ENCODE assay signal across 26 cellular contexts in genomic region chr17:67504182-67504581, GRCh38.
A peak's percentile ranks its signal among the peaks of the same experiment; 100 is the strongest.
DNase-seq lines count a peak whose midpoint lies in the region; ATAC-seq and TF ChIP-seq lines count a peak whose summit lies in the region.
"Had no signal": no experiment of that assay in that cellular context is flagged by ENCODE, and none has a peak within 500 bp of the region (broad histone marks: within the 10 kb centered on the region; RNA-seq: fewer than 3 reads in every experiment).

No MANE protein-coding gene starts in this region.

- DNase-seq in GM23338 (ENCODE audit: low spot score) (no peak), IMR-90 (no peak), trophoblast cell (peak; percentile 35 to 79), NK-92 (lab: John Stamatoyannopoulos, UW; ENCODE audit: unreplicated experiment) (no peak), inferior parietal cortex (ENCODE audit: extremely low spot score) (no peak), natural killer cell (no peak)
- no peak for DNase-seq in effector memory CD8-positive, alpha-beta T cell
- DNase-seq: CD4-positive, CD25-positive, alpha-beta regulatory T cell; COR-L47; DMS79 treated with DMSO at 0.1 percent for 48 hours; GF-D8; KBM-7; MG63; NCI-H1105 treated with DMSO at 0.1 percent for 48 hours; NCI-H146; NCI-H1930; NCI-H2107; NCI-H524; NCI-H748 treated with DMSO at 0.1 percent for 48 hours; NK-92 treated with Interleukin-12 subunit alpha and Interleukin-12 subunit beta, amount 100 ng/mL, for 24 hours; PC-9; SJCRH30 had no signal

- H3K36me3 ChIP-seq in GM23338 (ENCODE audit: insufficient read depth) (no peaks in the 10 kb centered on the region), IMR-90 (ENCODE audit: control insufficient read depth, insufficient read depth, low read length) (no peaks in the 10 kb centered on the region), trophoblast cell (ENCODE audit: control insufficient read depth in 1 of 2, insufficient read depth in 2 of 2, low read length in 2 of 2) (no peaks in the 10 kb centered on the region)
- H3K36me3 ChIP-seq: MG63, SJCRH30 had no signal

- H3K27me3 Mint-ChIP-seq in GM23338 (ENCODE audit: insufficient read depth, low read depth, poor library complexity) (peaks cover 8% of the 10 kb centered on the region), natural killer cell (ENCODE audit: low read depth in 2 of 2) (no peaks in the 10 kb centered on the region)
- no peaks in the 10 kb centered on the region for H3K27me3 Mint-ChIP-seq in effector memory CD8-positive, alpha-beta T cell
- H3K27me3 Mint-ChIP-seq: CD4-positive, CD25-positive, alpha-beta regulatory T cell had no signal

- H3K9me2 ChIP-seq in GM23338 (ENCODE audit: insufficient read depth) = peaks cover 4% of the 10 kb centered on the region; the same call in 1 of the 2 replicates

- H3K56ac ChIP-seq in IMR-90 (ENCODE audit: extremely low read depth, insufficient read depth, low read length) = no peak overlapping the region

- BruUV-seq in IMR-90 (replicated peaks; lab: Mats Ljungman, UMichigan) = no TSS peak

- H3K4me3 ChIP-seq in GM23338 (no peak overlapping the region), IMR-90 (ENCODE audit: insufficient read depth, low read depth, low read length) (no peak overlapping the region), trophoblast cell (ENCODE audit: low read depth, low read length) (no peak overlapping the region)
- H3K4me3 ChIP-seq: BLaER1, MG63, PC-9, SJCRH30 had no signal

- peak overlapping the region; percentile 28 for H3K4me2 ChIP-seq in GM23338
- no peak overlapping the region for H3K4me2 ChIP-seq in IMR-90 (ENCODE audit: low read depth, low read length)
- no peak overlapping the region for H3K4me2 ChIP-seq in trophoblast cell (ENCODE audit: low read length)
- H3K4me2 ChIP-seq: BLaER1 had no signal

- H2BK5ac ChIP-seq in IMR-90 (ENCODE audit: low read depth, low read length, poor library complexity, severe bottlenecking) (no peak overlapping the region), trophoblast cell (ENCODE audit: low read depth, low read length, poor library complexity) (no peak overlapping the region)

- H4K20me1 ChIP-seq in GM23338 (replicated peaks; ENCODE audit: insufficient read depth) (no peaks in the 10 kb centered on the region; the same call in 1 of the 2 replicates), IMR-90 (ENCODE audit: insufficient read depth, low read length) (no peaks in the 10 kb centered on the region; the same call in 1 of the 2 replicates)

- no peak overlapping the region for H3K18ac ChIP-seq in IMR-90 (ENCODE audit: low read depth, low read length)
- no peak overlapping the region for H3K18ac ChIP-seq in trophoblast cell (ENCODE audit: low read length)

- H4K8ac ChIP-seq in IMR-90 (ENCODE audit: low read depth in 2 of 2, low read length in 2 of 2) (no peak overlapping the region), trophoblast cell (ENCODE audit: low read depth, low read length) (no peak overlapping the region)

- H3K9ac ChIP-seq in IMR-90 (ENCODE audit: low read depth, low read length) (no peak overlapping the region), trophoblast cell (ENCODE audit: low read length) (no peak overlapping the region)
- H3K9ac ChIP-seq: BLaER1 had no signal

- H3K79me2 ChIP-seq in GM23338 (replicated peaks; ENCODE audit: insufficient read depth) = peaks cover 98% of the 10 kb centered on the region
- H3K79me2 ChIP-seq in trophoblast cell (ENCODE audit: control insufficient read depth, insufficient read depth, low read length, poor library complexity) = no peaks in the 10 kb centered on the region

- in situ Hi-C loops in IMR-90 (cut with MboI; ENCODE audit: low sequenced_read_pairs) = no loop called here

- H3K23ac ChIP-seq in IMR-90 (ENCODE audit: low read depth, low read length) (peak overlapping the region; percentile 51; the same call in 1 of the 2 replicates), trophoblast cell (ENCODE audit: low read length) (no peak overlapping the region)

- TF ChIP-seq CTCF in GM23338 (conservative IDR thresholded peaks at IDR 0.05; ENCODE audit: low read depth in 2 of 2) (no peak), IMR-90 (conservative IDR thresholded peaks at IDR 0.05; ENCODE audit: low read depth, low read length) (no peak), natural killer cell (IDR thresholded peaks at IDR 0.05) (no peak)

- H2AFZ ChIP-seq in GM23338 (no peak overlapping the region), IMR-90 (replicated peaks; ENCODE audit: low read length, poor library complexity) (no peak overlapping the region), trophoblast cell (ENCODE audit: insufficient read depth, low read length, poor library complexity) (no peak overlapping the region)
- H2AFZ ChIP-seq: PC-9 had no signal

- POLR2A ChIA-PET in IMR-90 (lab: Charles Lee; ENCODE audit: unreplicated experiment) = no interaction called here

- H3K27ac Mint-ChIP-seq in GM23338 (no peak overlapping the region), natural killer cell (peak overlapping the region in 1 of 2 donors; percentile 75)
- H3K27ac Mint-ChIP-seq in effector memory CD8-positive, alpha-beta T cell = peak overlapping the region; percentile 30 to 42

- WGBS in IMR-90 (ENCODE audit: extremely low coverage in 2 of 2, insufficient read length in 1 of 2), 2 experiments = 83% methylated on average over 1 of the region's 2 CpGs; no CpG with 5 or more reads in 1 of the 2 experiments
- no CpG with 5 or more reads among the region's 2 CpGs for WGBS in trophoblast cell (ENCODE audit: extremely low coverage, insufficient coverage, insufficient read length)

- H3F3A ChIP-seq in GM23338 (replicated peaks; ENCODE audit: low read depth) = no peaks in the 10 kb centered on the region

- H2BK120ac ChIP-seq in IMR-90 (ENCODE audit: low read depth, low read length) = no peak overlapping the region
- H2BK120ac ChIP-seq in trophoblast cell (ENCODE audit: insufficient read depth, low read length, poor library complexity) = no peak overlapping the region

- intact Hi-C loops in IMR-90 (cut with micrococcal nuclease) = no loop called here
- intact Hi-C loops in natural killer cell (cut with micrococcal nuclease) = no loop called here

- no peak overlapping the region for H3K4me3 Mint-ChIP-seq in GM23338
- H3K4me3 Mint-ChIP-seq in effector memory CD8-positive, alpha-beta T cell = no peak overlapping the region
- no peak overlapping the region for H3K4me3 Mint-ChIP-seq in natural killer cell
- H3K4me3 Mint-ChIP-seq: CD4-positive, CD25-positive, alpha-beta regulatory T cell had no signal

- H2BK15ac ChIP-seq in IMR-90 (ENCODE audit: low read depth, low read length) = no peak overlapping the region

- H3K27ac ChIP-seq in GM23338 (ENCODE audit: low read depth) (peak overlapping the region; percentile 73), IMR-90 (ENCODE audit: insufficient read depth, low read length) (no peak overlapping the region), trophoblast cell (ENCODE audit: low read depth, low read length) (no peak overlapping the region)
- H3K27ac ChIP-seq: BLaER1, PC-9, SJCRH30 had no signal

- TF ChIP-seq POLR2A in IMR-90 (IDR thresholded peaks at IDR 0.05; ENCODE audit: low read depth, low read length) = no peak

- H4K91ac ChIP-seq in IMR-90 (ENCODE audit: insufficient read depth, low read depth, low read length) (no peak overlapping the region), trophoblast cell (ENCODE audit: low read depth, low read length) (no peak overlapping the region)

- no peak overlapping the region for H2AK5ac ChIP-seq in IMR-90 (ENCODE audit: low read depth, low read length)
- H2AK5ac ChIP-seq in trophoblast cell (ENCODE audit: low read length) = no peak overlapping the region

- no peak overlapping the region for H4K12ac ChIP-seq in trophoblast cell (ENCODE audit: low read depth, low read length)

- ATAC-seq in GM23338 (no peak), IMR-90 (ENCODE audit: low read depth) (no peak), HG03565 (IDR thresholded peaks at IDR 0.05; ENCODE audit: unreplicated experiment) (no peak), natural killer cell (no peak)
- ATAC-seq in effector memory CD8-positive, alpha-beta T cell (replicated peaks) = no peak
- ATAC-seq: Right ventricle myocardium inferior, SK-N-SH treated with all-trans-retinoic acid at 6 μM for 48 hours had no signal

- peaks cover 3% of the 10 kb centered on the region; the same call in 1 of the 2 replicates for H3K9me1 ChIP-seq in IMR-90 (ENCODE audit: insufficient read depth, low read length)

- CTCF ChIA-PET in IMR-90 (lab: Yijun Ruan, JAX) = no interaction called here

- H3K9me3 ChIP-seq in IMR-90 (ENCODE audit: control insufficient read depth, insufficient read depth, low read length) (peaks cover 3% of the 10 kb centered on the region), trophoblast cell (ENCODE audit: insufficient read depth, low read depth, low read length) (no peaks in the 10 kb centered on the region)
- H3K9me3 ChIP-seq: SJCRH30 had no signal

- peaks cover 21 to 28% of the 10 kb centered on the region in 2 experiments for H3K79me1 ChIP-seq in IMR-90 (ENCODE audit: low read depth in 1 of 2, low read length in 2 of 2)
- H3K79me1 ChIP-seq in trophoblast cell (ENCODE audit: low read length) = no peaks in the 10 kb centered on the region

- no peak overlapping the region for H4K5ac ChIP-seq in IMR-90 (ENCODE audit: low read depth, low read length)

- TF ChIP-seq RAD21 in IMR-90 (IDR thresholded peaks at IDR 0.05; ENCODE audit: low read length) = no peak

- H3K14ac ChIP-seq in IMR-90 (replicated peaks; ENCODE audit: low read depth, low read length) (peak overlapping the region; percentile 10; the same call in 1 of the 2 replicates), trophoblast cell (ENCODE audit: low read length) (no peak overlapping the region)

- H3K4ac ChIP-seq in IMR-90 (ENCODE audit: low read depth, low read length) = no peak overlapping the region
- H3K4ac ChIP-seq in trophoblast cell (ENCODE audit: low read depth, low read length) = no peak overlapping the region

- H3K4me1 ChIP-seq in GM23338 (ENCODE audit: insufficient read depth) = peaks cover 42% of the 10 kb centered on the region
- no peaks in the 10 kb centered on the region for H3K4me1 ChIP-seq in IMR-90 (ENCODE audit: control insufficient read depth, insufficient read depth, low read length)
- peaks cover 0 to 2% of the 10 kb centered on the region in 2 experiments for H3K4me1 ChIP-seq in trophoblast cell (ENCODE audit: control insufficient read depth in 1 of 2, insufficient read depth in 2 of 2, low read length in 2 of 2)
- H3K4me1 ChIP-seq: BLaER1, SJCRH30 had no signal

- H3K4me1 Mint-ChIP-seq in GM23338 = peaks cover 37% of the 10 kb centered on the region
- peaks cover 42 to 71% of the 10 kb centered on the region in 2 donors for H3K4me1 Mint-ChIP-seq in effector memory CD8-positive, alpha-beta T cell (ENCODE audit: low read depth in 2 of 2)
- H3K4me1 Mint-ChIP-seq in natural killer cell = peaks cover 75 to 80% of the 10 kb centered on the region in 2 donors

- no peaks in the 10 kb centered on the region for H3K27me3 ChIP-seq in GM23338 (ENCODE audit: insufficient read depth)
- H3K27me3 ChIP-seq in IMR-90 (ENCODE audit: control insufficient read depth, insufficient read depth, low read length) = no peaks in the 10 kb centered on the region
- H3K27me3 ChIP-seq in trophoblast cell (ENCODE audit: insufficient read depth, low read length) = no peaks in the 10 kb centered on the region
- H3K27me3 ChIP-seq: BLaER1, SJCRH30 had no signal

- H2BK12ac ChIP-seq in trophoblast cell (ENCODE audit: low read length) = no peak overlapping the region

- no peak overlapping the region for H2BK20ac ChIP-seq in IMR-90 (ENCODE audit: low read depth, low read length)

- no peak overlapping the region for H2AK9ac ChIP-seq in IMR-90 (replicated peaks; ENCODE audit: low read depth, low read length, poor library complexity)

- peaks cover 15% of the 10 kb centered on the region for H3K36me3 Mint-ChIP-seq in GM23338 (ENCODE audit: low read depth)
- H3K36me3 Mint-ChIP-seq in effector memory CD8-positive, alpha-beta T cell (ENCODE audit: insufficient read depth) = peaks cover 4% of the 10 kb centered on the region
- no peaks in the 10 kb centered on the region for H3K36me3 Mint-ChIP-seq in natural killer cell

- dilution Hi-C loops in IMR-90 (cut with HindIII; ENCODE audit: low sequenced_read_pairs, unreplicated experiment) = no loop called here

- H3K9me3 Mint-ChIP-seq in GM23338 = peaks cover 11% of the 10 kb centered on the region
- peaks cover 0 to 3% of the 10 kb centered on the region in 2 donors for H3K9me3 Mint-ChIP-seq in effector memory CD8-positive, alpha-beta T cell
- H3K9me3 Mint-ChIP-seq in natural killer cell = peaks cover 0 to 7% of the 10 kb centered on the region in 2 donors

Comparison
In these comparisons a context has a peak if more than half of its experiments do, and no peak if none do; other contexts are left out.
1. DNase-seq: peak in trophoblast cell (2 of 2); none in GM23338 (single experiment), IMR-90 (single experiment), effector memory CD8-positive, alpha-beta T cell (0 of 3), NK-92 (single experiment), inferior parietal cortex (single experiment) and natural killer cell (single experiment).